In genomic region chr9:111691686-111692329, GRCh38 we compare ENCODE assay signal across 8 cellular contexts. TPM values are rescaled to one million over a fixed set of nuclear protein-coding genes. Genes with fewer than 3 reads are reported as not detected.
DNase-seq lines count a peak whose midpoint lies in the region; ATAC-seq and TF ChIP-seq lines count a peak whose summit lies in the region.

No MANE protein-coding gene starts in this region.

- H3K27ac ChIP-seq in breast epithelium (no peak overlapping the region), substantia nigra (ENCODE audit: low read depth, low read length, poor library complexity, severe bottlenecking) (no peak overlapping the region)
- H3K27ac ChIP-seq in naive thymus-derived CD4-positive, alpha-beta T cell (ENCODE audit: low read depth, low read length): no peak overlapping the region

- POLR2A ChIA-PET in MCF 10A (lab: Yijun Ruan, JAX): interaction anchor here (1.2 to 7.1 kb wide), 4 partner anchors 19 to 94 kb away, joined by 3 to 32 read pairs (median 4); partner anchors contain the start of gene PTGR1
- POLR2A ChIA-PET in naive thymus-derived CD4-positive, alpha-beta T cell (lab: Charles Lee): no interaction called here

- H3K4me3 Mint-ChIP-seq in MCF 10A (ENCODE audit: unreplicated experiment) (no peak overlapping the region), brain (peak overlapping the region in 3 of 5 experiments; percentile 8 to 46 (median 17))
- no peak overlapping the region for H3K4me3 Mint-ChIP-seq in naive thymus-derived CD4-positive, alpha-beta T cell

- no TSS peak for BruUV-seq in MCF 10A (replicated peaks; lab: Mats Ljungman, UMichigan)

- H3K9me3 Mint-ChIP-seq in MCF 10A (ENCODE audit: unreplicated experiment) (no peaks in the 10 kb centered on the region), brain (no peaks in the 10 kb centered on the region)
- peaks cover 0 to 3% (median 0%) of the 10 kb centered on the region in 11 donors for H3K9me3 Mint-ChIP-seq in naive thymus-derived CD4-positive, alpha-beta T cell

- H3K36me3 Mint-ChIP-seq in MCF 10A (ENCODE audit: insufficient read depth, unreplicated experiment) (no peaks in the 10 kb centered on the region), brain (peaks cover 5% of the 10 kb centered on the region)
- peaks cover 0 to 19% (median 5%) of the 10 kb centered on the region in 5 donors for H3K36me3 Mint-ChIP-seq in naive thymus-derived CD4-positive, alpha-beta T cell

- H3K4me1 ChIP-seq in breast epithelium: no peaks in the 10 kb centered on the region
- no peaks in the 10 kb centered on the region for H3K4me1 ChIP-seq in naive thymus-derived CD4-positive, alpha-beta T cell (ENCODE audit: control insufficient read depth in 2 of 2, insufficient read depth in 2 of 2, low read length in 2 of 2)

- intact Hi-C loops in MCF 10A (cut with micrococcal nuclease): loop anchor here (1.0 to 5.0 kb wide), 2 partner anchors 60 to 94 kb away; partner anchors contain the start of gene DNAJC25
- intact Hi-C loops in breast epithelium (cut with DNase I; ENCODE audit: low total_unique reads): no loop called here
- intact Hi-C loops in naive thymus-derived CD4-positive, alpha-beta T cell (cut with micrococcal nuclease): loop anchor here (1.0 kb wide), 5 partner anchors 30 to 382 kb away; partner anchors contain the start of gene DNAJC25 (in 2 of the 2)

- peak; percentile 29 for TF ChIP-seq CTCF in MCF 10A (IDR thresholded peaks at IDR 0.05; ENCODE audit: unreplicated experiment)
- TF ChIP-seq CTCF in breast epithelium (IDR thresholded peaks at IDR 0.05): peak in 1 of 3 donors; percentile 15
- peak; percentile 44 to 62 for TF ChIP-seq CTCF in brain (conservative IDR thresholded peaks at IDR 0.05)

- no peaks in the 10 kb centered on the region for H3K27me3 ChIP-seq in breast epithelium
- no peaks in the 10 kb centered on the region for H3K27me3 ChIP-seq in naive thymus-derived CD4-positive, alpha-beta T cell (ENCODE audit: control insufficient read depth in 2 of 2, insufficient read depth in 2 of 2, low read length in 2 of 2)

- H3K27ac Mint-ChIP-seq in MCF 10A (ENCODE audit: low read depth, unreplicated experiment): peak overlapping the region; percentile 27
- H3K27ac Mint-ChIP-seq in brain: peak overlapping the region in 2 of 5 experiments; percentile 25 to 46
- no peak overlapping the region for H3K27ac Mint-ChIP-seq in naive thymus-derived CD4-positive, alpha-beta T cell

- H3K4me1 Mint-ChIP-seq in MCF 10A (ENCODE audit: insufficient read depth, unreplicated experiment): no peaks in the 10 kb centered on the region
- H3K4me1 Mint-ChIP-seq in brain: peaks cover 15% of the 10 kb centered on the region
- H3K4me1 Mint-ChIP-seq in naive thymus-derived CD4-positive, alpha-beta T cell: peaks cover 0 to 5% (median 0%) of the 10 kb centered on the region in 7 donors

- H3K36me3 ChIP-seq in breast epithelium: no peaks in the 10 kb centered on the region
- H3K36me3 ChIP-seq in naive thymus-derived CD4-positive, alpha-beta T cell (ENCODE audit: control insufficient read depth in 2 of 3, insufficient read depth in 3 of 3, low read length in 3 of 3): no peaks in the 10 kb centered on the region

- H3K27me3 Mint-ChIP-seq in MCF 10A (ENCODE audit: insufficient read depth, unreplicated experiment) (no peaks in the 10 kb centered on the region), brain (no peaks in the 10 kb centered on the region)
- no peaks in the 10 kb centered on the region for H3K27me3 Mint-ChIP-seq in naive thymus-derived CD4-positive, alpha-beta T cell

- no peak for TF ChIP-seq POLR2A in breast epithelium (IDR thresholded peaks at IDR 0.05)

- DNase-seq in MCF 10A (ENCODE audit: unreplicated experiment) (peak; percentile 52), breast epithelium (ENCODE audit: low spot score in 2 of 2) (no peak), NCI-H1694 treated with DMSO at 0.1 percent for 48 hours (lab: John Stamatoyannopoulos, UW) (peak; percentile 23), NCI-H128 (lab: John Stamatoyannopoulos, UW; ENCODE audit: unreplicated experiment) (no peak), activated T-cell treated with anti-CD3 and anti-CD28 coated beads for 4 hours (no peak), substantia nigra (lab: John Stamatoyannopoulos, UW) (no peak)
- DNase-seq in naive thymus-derived CD4-positive, alpha-beta T cell: peak in 5 of 9 donors; percentile 8 to 34 (median 11)

- no peaks in the 10 kb centered on the region for H3K9me3 ChIP-seq in breast epithelium
- H3K9me3 ChIP-seq in naive thymus-derived CD4-positive, alpha-beta T cell (ENCODE audit: control insufficient read depth in 2 of 3, low read length in 3 of 3): no peaks in the 10 kb centered on the region

- no peak overlapping the region for H3K4me3 ChIP-seq in breast epithelium
- no peak overlapping the region for H3K4me3 ChIP-seq in naive thymus-derived CD4-positive, alpha-beta T cell (ENCODE audit: low read length)

- ATAC-seq in naive thymus-derived CD4-positive, alpha-beta T cell: no peak

- CTCF ChIA-PET in MCF 10A (lab: Yijun Ruan, JAX): interaction anchor here (0.6 to 4.8 kb wide), 19 partner anchors 8 to 421 kb away, joined by 3 to 35 read pairs (median 4); partner anchors contain the start of gene PTGR1
- CTCF ChIA-PET in naive thymus-derived CD4-positive, alpha-beta T cell (lab: Charles Lee): interaction anchor here (0.6 to 1.9 kb wide), 5 partner anchors 12 to 96 kb away, joined by 3 to 16 read pairs (median 4); partner anchors contain the start of gene PTGR1

RNA-seq across cellular contexts. Expression of gene GNG10, which starts 30.4 kb away (rescaled TPM):
- total RNA-seq in MCF 10A (2022) (42.0 and 61.7 TPM in 2 replicates), breast epithelium (10 to 100 TPM; 53.4 to 95.7 (median 91.4) TPM)
- 28.9 TPM for polyA plus RNA-seq in brain (ENCODE audit: insufficient read depth, low read depth, low replicate concordance)
- total RNA-seq in naive thymus-derived CD4-positive, alpha-beta T cell: 10 to 100 TPM in 4 of 5 experiments, 1 to 10 TPM in 1; 5.3 to 26.1 (median 12.2) TPM
- 10 to 100 TPM; 15.5 to 26.8 TPM for polyA plus RNA-seq in naive thymus-derived CD4-positive, alpha-beta T cell

Comparison
In these comparisons a context has a peak if more than half of its experiments do, and no peak if none do; other contexts are left out.
1. DNase-seq: peak in MCF 10A (single experiment), NCI-H1694 treated with DMSO at 0.1 percent for 48 hours (single experiment) and naive thymus-derived CD4-positive, alpha-beta T cell (5 of 9); none in breast epithelium (0 of 2), NCI-H128 (single experiment), activated T-cell treated with anti-CD3 and anti-CD28 coated beads for 4 hours (single experiment) and substantia nigra (0 of 49).
2. H3K4me3 Mint-ChIP-seq: peak in brain (3 of 5); none in MCF 10A (single experiment) and naive thymus-derived CD4-positive, alpha-beta T cell (0 of 10).